Comparison of ENCODE assay signal across 9 cellular contexts in the genomic region with DNA sequence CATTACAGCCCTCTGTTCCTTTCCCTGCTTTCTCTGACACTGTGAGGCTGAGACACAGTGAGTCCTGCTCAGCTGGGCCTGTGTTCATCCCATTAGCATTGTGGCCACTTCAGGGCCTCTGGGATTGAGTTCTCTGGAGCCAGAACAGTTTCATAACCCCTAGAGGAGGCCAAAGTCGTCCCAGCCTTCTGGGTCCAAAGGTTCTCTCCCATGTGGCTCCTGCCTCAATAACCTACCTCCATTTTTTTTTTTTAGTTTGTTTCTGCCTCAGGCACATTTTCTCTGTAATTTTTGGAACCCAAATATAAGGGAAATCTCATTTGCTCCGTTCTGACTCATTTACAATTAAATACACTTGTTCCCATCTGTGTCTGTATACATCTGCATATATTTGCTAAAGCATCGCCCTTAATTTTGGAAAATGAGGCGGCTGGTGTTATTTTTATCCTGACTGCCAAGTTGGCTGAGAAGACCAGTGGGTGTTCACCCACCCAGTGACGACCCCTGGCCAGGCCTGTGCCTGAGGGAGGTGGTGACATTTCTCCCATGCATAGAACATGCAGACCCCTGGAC. TPM values are rescaled to one million over a fixed set of nuclear protein-coding genes. Genes with fewer than 3 reads are reported as not detected.
DNase-seq lines count a peak whose midpoint lies in the region; ATAC-seq, FAIRE-seq and TF ChIP-seq lines count a peak whose summit lies in the region.
"Had no signal": no experiment of that assay in that cellular context is flagged by ENCODE, and none has a peak within 500 bp of the region (broad histone marks: within the 10 kb centered on the region; RNA-seq: fewer than 3 reads in every experiment).

No MANE protein-coding gene starts in this region.

- peak overlapping the region; percentile 40 for H3K9ac ChIP-seq in SK-N-MC (ENCODE audit: insufficient read length)

- DNase-seq in BJ (ENCODE audit: low read depth) (no peak), SK-N-MC (ENCODE audit: low read depth, low spot score) (no peak), heart right ventricle (peak; percentile 22 to 38), pancreas (no peak), HAP-1 (ENCODE audit: low spot score in 2 of 2) (no peak), NCI-H226 (no peak)
- no peak for DNase-seq in activated CD4-positive, alpha-beta memory T cell treated with anti-CD3 and anti-CD28 coated beads, Interleukin-2, amount 10 ng/mL, durations not matched to agents 7 days and 5 days
- DNase-seq in effector CD8-positive, alpha-beta T cell (lab: John Stamatoyannopoulos, UW): no peak

- peaks cover 32% of the 10 kb centered on the region for H3K27me3 Mint-ChIP-seq in activated CD4-positive, alpha-beta memory T cell treated with anti-CD3 and anti-CD28 coated beads, Interleukin-2, amount 10 ng/mL, durations not matched to agents 7 days and 5 days

- H3K36me3 ChIP-seq in BJ (ENCODE audit: control insufficient read depth, insufficient read depth, low read length) (no peaks in the 10 kb centered on the region), SK-N-MC (ENCODE audit: insufficient read depth, low read length) (no peaks in the 10 kb centered on the region), heart right ventricle (no peaks in the 10 kb centered on the region), pancreas (no peaks in the 10 kb centered on the region), HAP-1 (replicated peaks) (no peaks in the 10 kb centered on the region)

- H3K27ac ChIP-seq in SK-N-MC: peak overlapping the region; percentile 90
- H3K27ac ChIP-seq in heart right ventricle: peak overlapping the region; percentile 5 to 74 (median 66)
- H3K27ac ChIP-seq in pancreas: peak overlapping the region in 2 of 4 donors; percentile 36 to 37

- in situ Hi-C loops in HAP-1 (cut with MboI; ENCODE audit: low sequenced_read_pairs): no loop called here

- ATAC-seq in heart right ventricle: peak in 7 of 8 donors; percentile 59 to 80 (median 70)
- ATAC-seq in pancreas: peak in 3 of 4 donors; percentile 39 to 65 (median 52)

- H3K4me1 ChIP-seq in heart right ventricle (peaks cover 6 to 32% (median 16%) of the 10 kb centered on the region in 9 donors), pancreas (peaks cover 0 to 5% (median 0%) of the 10 kb centered on the region in 3 donors), HAP-1 (no peaks in the 10 kb centered on the region; the same call in 1 of the 2 replicates)

- H3K4me3 ChIP-seq in BJ (ENCODE audit: low read depth, low read length) (no peak overlapping the region), SK-N-MC (peak overlapping the region; percentile 51), heart right ventricle (peak overlapping the region in 1 of 10 donors; percentile 6), pancreas (no peak overlapping the region), HAP-1 (no peak overlapping the region)

- H3K27me3 ChIP-seq in BJ (ENCODE audit: control insufficient read depth, insufficient read depth, low read length) (peaks cover 5% of the 10 kb centered on the region), heart right ventricle (peaks cover 0 to 7% (median 0%) of the 10 kb centered on the region in 7 donors), pancreas (no peaks in the 10 kb centered on the region), HAP-1 (ENCODE audit: low read depth) (no peaks in the 10 kb centered on the region)

- H3K9me3 ChIP-seq in SK-N-MC (ENCODE audit: low read depth, low read length) (no peaks in the 10 kb centered on the region), heart right ventricle (no peaks in the 10 kb centered on the region), pancreas (no peaks in the 10 kb centered on the region), HAP-1 (no peaks in the 10 kb centered on the region)

- no peak overlapping the region for H3K4me3 Mint-ChIP-seq in activated CD4-positive, alpha-beta memory T cell treated with anti-CD3 and anti-CD28 coated beads, Interleukin-2, amount 10 ng/mL, durations not matched to agents 7 days and 5 days

- FAIRE-seq in pancreas (lab: Jason Lieb, UNC): no peak
- FAIRE-seq: islet of Langerhans had no signal

- intact Hi-C loops in heart right ventricle (cut with DNase I): no loop called here
- intact Hi-C loops in pancreas (cut with DNase I): no loop called here

- POLR2A ChIA-PET in BJ (lab: Charles Lee): interaction anchor here (0.9 kb wide), 1 partner anchor 37 kb away, joined by 9 read pairs; no protein-coding TSS in a partner anchor
- POLR2A ChIA-PET in activated CD4-positive, alpha-beta memory T cell treated with anti-CD3 and anti-CD28 coated beads, Interleukin-2, amount 10 ng/mL, durations not matched to agents 7 days and 5 days (lab: Charles Lee): no interaction called here

- H3K36me3 Mint-ChIP-seq in activated CD4-positive, alpha-beta memory T cell treated with anti-CD3 and anti-CD28 coated beads, Interleukin-2, amount 10 ng/mL, durations not matched to agents 7 days and 5 days (ENCODE audit: low read depth): no peaks in the 10 kb centered on the region

- CTCF ChIA-PET in BJ (lab: Yijun Ruan, JAX): interaction anchor here (0.8 to 1.6 kb wide), 4 partner anchors 11 to 147 kb away, joined by 3 to 5 read pairs (median 4); no protein-coding TSS in a partner anchor
- CTCF ChIA-PET in activated CD4-positive, alpha-beta memory T cell treated with anti-CD3 and anti-CD28 coated beads, Interleukin-2, amount 10 ng/mL, durations not matched to agents 7 days and 5 days (lab: Charles Lee): interaction anchor here (1.0 kb wide), 1 partner anchor 9 kb away, joined by 3 read pairs; no protein-coding TSS in a partner anchor

- WGBS in heart right ventricle, 2 donors: 72 to 73% methylated on average over 5 of the region's 5 CpGs
- 73% methylated on average over 5 of the region's 5 CpGs for WGBS in pancreas, 2 donors

- no peak overlapping the region for H3K27ac Mint-ChIP-seq in activated CD4-positive, alpha-beta memory T cell treated with anti-CD3 and anti-CD28 coated beads, Interleukin-2, amount 10 ng/mL, durations not matched to agents 7 days and 5 days

- peak; percentile 31; the same call in 1 of the 2 replicates for TF ChIP-seq CTCF in BJ (IDR thresholded peaks at IDR 0.05; ENCODE audit: insufficient read depth, low read depth, low read length)
- TF ChIP-seq CTCF in heart right ventricle (IDR thresholded peaks at IDR 0.05): no peak
- no peak for TF ChIP-seq CTCF in pancreas (IDR thresholded peaks at IDR 0.05)

- peaks cover 20% of the 10 kb centered on the region for H3K4me1 Mint-ChIP-seq in activated CD4-positive, alpha-beta memory T cell treated with anti-CD3 and anti-CD28 coated beads, Interleukin-2, amount 10 ng/mL, durations not matched to agents 7 days and 5 days

- H3K9me3 Mint-ChIP-seq in activated CD4-positive, alpha-beta memory T cell treated with anti-CD3 and anti-CD28 coated beads, Interleukin-2, amount 10 ng/mL, durations not matched to agents 7 days and 5 days: no peaks in the 10 kb centered on the region

RNA-seq across cellular contexts. Expression of a gene that starts 27.3 kb away (rescaled TPM):
- polyA plus RNA-seq in BJ (2011; rRNA removed) (122 and 169 TPM in 2 replicates), heart right ventricle (100 to 1,000 TPM; 128 to 213 TPM), pancreas (10 to 100 TPM; 53.9 to 65.0 TPM)
- 169 and 278 TPM in 2 replicates for polyA minus RNA-seq in BJ (2011; rRNA and poly(A)+ RNA removed)
- total RNA-seq in heart right ventricle (100 to 1,000 TPM; 337 to 416 (median 382) TPM), pancreas (100 to 1,000 TPM; 105 to 193 (median 115) TPM)
- 10 to 100 TPM; 79.8 to 90.5 TPM for total RNA-seq in activated CD4-positive, alpha-beta memory T cell treated with anti-CD3 and anti-CD28 coated beads, Interleukin-2, amount 10 ng/mL, durations not matched to agents 7 days and 5 days

Comparison
In these comparisons a context has a peak if more than half of its experiments do, and no peak if none do; other contexts are left out.
1. DNase-seq: peak in heart right ventricle (2 of 2); none in BJ (single experiment), SK-N-MC (single experiment), pancreas (0 of 6), activated CD4-positive, alpha-beta memory T cell treated with anti-CD3 and anti-CD28 coated beads, Interleukin-2, amount 10 ng/mL, durations not matched to agents 7 days and 5 days (single experiment), HAP-1 (0 of 2), NCI-H226 (single experiment) and effector CD8-positive, alpha-beta T cell (single experiment).